In genomic region chr11:73186886-73187285, GRCh38 we compare ENCODE assay signal across 1 cellular context.
TF ChIP-seq lines count a peak whose summit lies in the region.

No MANE protein-coding gene starts in this region.

TF ChIP-seq in IMR-90, 13 proteins besides CTCF, POLR2A, EP300 and RAD21:
- TF ChIP-seq CEBPB (IDR thresholded peaks at IDR 0.05; ENCODE audit: low read depth, low read length) (no peak), MXI1 (IDR thresholded peaks at IDR 0.05; ENCODE audit: borderline replicate concordance, low read depth, low read length) (no peak), USF2 (IDR thresholded peaks at IDR 0.05; ENCODE audit: low read depth, low read length) (no peak), RFX5 (IDR thresholded peaks at IDR 0.05; ENCODE audit: low read depth, low read length) (no peak)
